ENCODE assay signal across 23 cellular contexts in the genomic region with DNA sequence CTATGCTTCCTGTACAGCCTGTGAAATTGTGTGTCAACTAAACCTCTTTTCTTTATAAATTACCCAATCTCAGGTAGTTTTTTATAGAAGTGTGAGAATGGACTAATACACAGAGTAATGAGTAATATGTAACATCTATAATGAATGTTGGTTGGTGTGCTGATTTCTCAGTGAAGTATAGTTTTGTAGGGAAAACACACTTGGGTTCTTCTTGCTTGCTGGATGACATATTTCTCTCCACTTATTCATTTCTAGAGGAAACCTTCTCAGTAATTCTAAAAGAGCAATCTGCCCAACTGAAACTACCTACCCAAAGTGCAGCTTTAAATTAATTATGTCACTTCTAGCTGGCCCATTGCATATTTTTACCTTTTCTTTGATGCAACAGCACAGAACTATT.
"Had no signal": no experiment of that assay in that cellular context is flagged by ENCODE, and none has a peak within 500 bp of the region (broad histone marks: within the 10 kb centered on the region; RNA-seq: fewer than 3 reads in every experiment).

No MANE protein-coding gene starts in this region.

- H3K36me3 ChIP-seq: gastrocnemius medialis, lower lobe of right lung, neutrophil, pancreas, tibial artery had no signal

- H3K9me3 ChIP-seq: gastrocnemius medialis, lower lobe of right lung, neutrophil, pancreas, testis, tibial artery had no signal

- H3K4me3 ChIP-seq: dorsolateral prefrontal cortex, gastrocnemius medialis, lower lobe of right lung, pancreas, smooth muscle cell, testis, tibial artery had no signal

- H3K4me3 Mint-ChIP-seq: naive thymus-derived CD8-positive, alpha-beta T cell; neural crest cell; type B pancreatic cell had no signal

- H3K4me1 Mint-ChIP-seq: naive thymus-derived CD8-positive, alpha-beta T cell; neural crest cell had no signal

- H3K27ac ChIP-seq: dorsolateral prefrontal cortex, gastrocnemius medialis, lower lobe of right lung, neutrophil, pancreas, testis, tibial artery had no signal

- FAIRE-seq: keratinocyte, pancreas had no signal

- H3K4me1 ChIP-seq: gastrocnemius medialis, lower lobe of right lung, pancreas, tibial artery had no signal

- H3K27me3 Mint-ChIP-seq: naive thymus-derived CD8-positive, alpha-beta T cell; type B pancreatic cell had no signal

- H3K27ac Mint-ChIP-seq: naive thymus-derived CD8-positive, alpha-beta T cell; type B pancreatic cell had no signal

- H3K27me3 ChIP-seq: dorsolateral prefrontal cortex, gastrocnemius medialis, neutrophil, pancreas, testis, tibial artery had no signal

- H3K36me3 Mint-ChIP-seq: naive thymus-derived CD8-positive, alpha-beta T cell; type B pancreatic cell had no signal

- H3K4me2 ChIP-seq: smooth muscle cell had no signal

- DNase-seq: dorsolateral prefrontal cortex; effector CD4-positive, alpha-beta T cell; foreskin fibroblast; gastrocnemius medialis; head of caudate nucleus; left ventricle myocardium superior; lower lobe of right lung; naive thymus-derived CD8-positive, alpha-beta T cell; pancreas; stimulated activated CD4-positive, alpha-beta T cell treated with anti-CD3 and anti-CD28 coated beads, Interleukin-12 subunit alpha, Interleukin-12 subunit beta, amount 100 ng/mL, for 4 hours; stimulated activated CD4-positive, alpha-beta T cell treated with anti-CD3 and anti-CD28 coated beads, Interleukin-1b, Interleukin-23, amount 100 ng/mL, for 48 hours; stimulated activated CD4-positive, alpha-beta T cell treated with anti-CD3 and anti-CD28 coated beads, Interleukin-4, amount 100 ng/mL, for 1 hour; stimulated activated CD8-positive, alpha-beta memory T cell treated with anti-CD3 and anti-CD28 coated beads, Interleukin-4, amount 100 ng/mL, for 48 hours; stimulated activated naive CD8-positive, alpha-beta T cell treated with anti-CD3 and anti-CD28 coated beads, Interleukin-15, Interleukin-2, amounts not matched to agents 100 U/mL and 50 U/mL, for 24 hours; substantia nigra; testis; tibial artery had no signal

- H3K9me3 Mint-ChIP-seq: type B pancreatic cell had no signal

- ATAC-seq: gastrocnemius medialis; left ventricle myocardium superior; lower lobe of right lung; naive thymus-derived CD8-positive, alpha-beta T cell; pancreas; sciatic nerve; stimulated activated naive CD8-positive, alpha-beta T cell treated with anti-CD3 and anti-CD28 coated beads, Interleukin-15, Interleukin-2, amounts not matched to agents 100 U/mL and 50 U/mL, for 24 hours had no signal
